ENCODE assay signal across 17 cellular contexts in the genomic region with DNA sequence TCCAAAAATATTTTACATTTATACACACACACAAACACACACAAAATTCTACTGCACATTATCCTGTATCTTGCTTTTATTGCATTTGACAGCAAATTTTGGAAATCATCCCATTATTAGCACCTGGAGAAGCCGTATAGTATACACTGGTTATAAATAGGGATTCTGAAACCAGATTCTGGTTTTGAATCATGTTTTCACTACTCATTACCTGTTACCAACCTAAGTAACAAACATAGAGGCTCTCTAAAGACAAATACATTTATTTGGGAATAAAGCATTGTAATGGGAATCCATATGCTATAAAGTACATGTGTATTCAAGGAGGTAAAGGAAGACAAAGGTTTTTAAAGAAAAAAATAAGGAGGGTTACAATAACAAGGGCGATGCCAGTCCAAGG.
"Had no signal": no experiment of that assay in that cellular context is flagged by ENCODE, and none has a peak within 500 bp of the region (broad histone marks: within the 10 kb centered on the region; RNA-seq: fewer than 3 reads in every experiment).

No MANE protein-coding gene starts in this region.

- H3K9me3 Mint-ChIP-seq: activated CD4-positive, alpha-beta memory T cell treated with anti-CD3 and anti-CD28 coated beads for 36 hours; activated naive CD4-positive, alpha-beta T cell treated with anti-CD3 and anti-CD28 coated beads for 36 hours; T-helper 2 cell treated with Interferon-gamma antibody and Interleukin-4, amounts not matched to agents 5 μg/mL and 100 μg/mL, for 36 hours had no signal

- DNase-seq: activated CD4-positive, alpha-beta memory T cell treated with anti-CD3 and anti-CD28 coated beads for 36 hours; activated CD4-positive, CD25-positive, alpha-beta regulatory T cell treated with anti-CD3 and anti-CD28 coated beads, Interleukin-2, amount 50 U/mL, for 72 hours; activated naive CD4-positive, alpha-beta T cell treated with anti-CD3 and anti-CD28 coated beads for 36 hours; adrenal gland; central memory CD4-positive, alpha-beta T cell; cortex of kidney; effector memory CD4-positive, alpha-beta T cell; kidney; left ventricle myocardium superior; occipital lobe; sigmoid colon; stimulated activated CD4-positive, alpha-beta T cell treated with anti-CD3 and anti-CD28 coated beads, Interleukin-12 subunit alpha, Interleukin-12 subunit beta, amount 100 ng/mL, for 4 hours; stimulated activated naive CD4-positive, alpha-beta T cell; substantia nigra; trophoblast cell had no signal

- H3K4me3 Mint-ChIP-seq: activated CD4-positive, alpha-beta memory T cell treated with anti-CD3 and anti-CD28 coated beads for 36 hours; activated naive CD4-positive, alpha-beta T cell treated with anti-CD3 and anti-CD28 coated beads for 36 hours; T-helper 2 cell treated with Interferon-gamma antibody and Interleukin-4, amounts not matched to agents 5 μg/mL and 100 μg/mL, for 36 hours had no signal

- H3K27ac Mint-ChIP-seq: activated CD4-positive, alpha-beta memory T cell treated with anti-CD3 and anti-CD28 coated beads for 36 hours; activated naive CD4-positive, alpha-beta T cell treated with anti-CD3 and anti-CD28 coated beads for 36 hours; T-helper 2 cell treated with Interferon-gamma antibody and Interleukin-4, amounts not matched to agents 5 μg/mL and 100 μg/mL, for 36 hours had no signal

- ATAC-seq: gastroesophageal sphincter, left ventricle myocardium superior had no signal

- H3K27me3 Mint-ChIP-seq: activated CD4-positive, alpha-beta memory T cell treated with anti-CD3 and anti-CD28 coated beads for 36 hours had no signal
